ENCODE assay signal across 9 cellular contexts in genomic region chr14:96098309-96098998, GRCh38. TPM values are rescaled to one million over a fixed set of nuclear protein-coding genes. Genes with fewer than 3 reads are reported as not detected.
DNase-seq lines count a peak whose midpoint lies in the region; ATAC-seq, FAIRE-seq and TF ChIP-seq lines count a peak whose summit lies in the region.
"Had no signal": no experiment of that assay in that cellular context is flagged by ENCODE, and none has a peak within 500 bp of the region (broad histone marks: within the 10 kb centered on the region; RNA-seq: fewer than 3 reads in every experiment).

No MANE protein-coding gene starts in this region.

- H3K27ac ChIP-seq in right cardiac atrium (ENCODE audit: low read length) (no peak overlapping the region), small intestine (ENCODE audit: low read depth in 1 of 2, low read length in 1 of 2) (no peak overlapping the region)

- no peak for FAIRE-seq in small intestine (lab: Jason Lieb, UNC)

- H3K27me3 Mint-ChIP-seq in activated CD8-positive, alpha-beta T cell treated with anti-CD3 and anti-CD28 coated beads for 36 hours = peaks cover 5% of the 10 kb centered on the region
- peaks cover 0 to 16% (median 5%) of the 10 kb centered on the region in 3 donors for H3K27me3 Mint-ChIP-seq in immature natural killer cell (ENCODE audit: low read depth in 3 of 3)

- 39% methylated on average over 6 of the region's 6 CpGs for WGBS in right cardiac atrium
- 42 to 50% (median 43%) methylated on average over 6 of the region's 6 CpGs for WGBS in small intestine, 3 donors

- H3K4me1 ChIP-seq in right cardiac atrium (ENCODE audit: control insufficient read depth, insufficient read depth, low read length) (no peaks in the 10 kb centered on the region), small intestine (ENCODE audit: control insufficient read depth in 2 of 2, insufficient read depth in 1 of 2, low read depth in 1 of 2, low read length in 1 of 2) (no peaks in the 10 kb centered on the region)

- H3K4me1 Mint-ChIP-seq in activated CD8-positive, alpha-beta T cell treated with anti-CD3 and anti-CD28 coated beads for 36 hours (ENCODE audit: low read depth) = no peaks in the 10 kb centered on the region
- H3K4me1 Mint-ChIP-seq in immature natural killer cell = no peaks in the 10 kb centered on the region

- POLR2A ChIA-PET in activated CD8-positive, alpha-beta T cell treated with anti-CD3 and anti-CD28 coated beads for 36 hours (lab: Charles Lee) = no interaction called here

- H3K27me3 ChIP-seq in right cardiac atrium (ENCODE audit: control insufficient read depth, insufficient read depth) (no peaks in the 10 kb centered on the region), small intestine (ENCODE audit: control insufficient read depth in 2 of 2, insufficient read depth in 2 of 2, low read length in 2 of 2) (no peaks in the 10 kb centered on the region)

- H3K4me3 Mint-ChIP-seq in activated CD8-positive, alpha-beta T cell treated with anti-CD3 and anti-CD28 coated beads for 36 hours = no peak overlapping the region
- H3K4me3 Mint-ChIP-seq in immature natural killer cell = no peak overlapping the region
- H3K4me3 Mint-ChIP-seq: dendritic cell treated with granulocyte-macrophage colony-stimulating factor and Interleukin-4, amounts not matched to agents 40 ng/mL and 50 ng/mL, for 4 days had no signal

- peak; percentile 45 for ATAC-seq in activated CD8-positive, alpha-beta T cell treated with anti-CD3 and anti-CD28 coated beads for 36 hours
- ATAC-seq in right cardiac atrium (peak; percentile 22 to 24), GM19035 (IDR thresholded peaks at IDR 0.05; ENCODE audit: unreplicated experiment) (no peak)

- no peak overlapping the region for H3K27ac Mint-ChIP-seq in activated CD8-positive, alpha-beta T cell treated with anti-CD3 and anti-CD28 coated beads for 36 hours
- H3K27ac Mint-ChIP-seq in immature natural killer cell = no peak overlapping the region
- H3K27ac Mint-ChIP-seq: dendritic cell treated with granulocyte-macrophage colony-stimulating factor and Interleukin-4, amounts not matched to agents 40 ng/mL and 50 ng/mL, for 4 days had no signal

- no peaks in the 10 kb centered on the region for H3K9me3 Mint-ChIP-seq in activated CD8-positive, alpha-beta T cell treated with anti-CD3 and anti-CD28 coated beads for 36 hours
- no peaks in the 10 kb centered on the region for H3K9me3 Mint-ChIP-seq in immature natural killer cell
- H3K9me3 Mint-ChIP-seq: dendritic cell treated with granulocyte-macrophage colony-stimulating factor and Interleukin-4, amounts not matched to agents 40 ng/mL and 50 ng/mL, for 4 days had no signal

- CTCF ChIA-PET in activated CD8-positive, alpha-beta T cell treated with anti-CD3 and anti-CD28 coated beads for 36 hours (lab: Charles Lee) = interaction anchor here (0.7 to 1.9 kb wide), 5 partner anchors 165 to 216 kb away, joined by 3 to 8 read pairs (median 4); no protein-coding TSS in a partner anchor

- H3K4me3 ChIP-seq in right cardiac atrium (ENCODE audit: low read length) = no peak overlapping the region
- no peak overlapping the region for H3K4me3 ChIP-seq in small intestine (ENCODE audit: low read depth in 1 of 2, low read length in 2 of 2)

- H3K9me3 ChIP-seq in right cardiac atrium (ENCODE audit: control insufficient read depth, low read length) = no peaks in the 10 kb centered on the region
- no peaks in the 10 kb centered on the region for H3K9me3 ChIP-seq in small intestine (ENCODE audit: control insufficient read depth, low read depth)

- DNase-seq in 8988T (peak; percentile 72), GM10266 (ENCODE audit: extremely low spot score) (peak; percentile 25), NCI-H187 treated with DMSO at 0.1 percent for 48 hours (lab: John Stamatoyannopoulos, UW) (peak; percentile 15), right cardiac atrium (no peak), small intestine (peak; percentile 73), immature natural killer cell (no peak)
- peak; percentile 26 for DNase-seq in activated CD8-positive, alpha-beta T cell treated with anti-CD3 and anti-CD28 coated beads for 36 hours

- no peaks in the 10 kb centered on the region for H3K36me3 ChIP-seq in small intestine (ENCODE audit: control insufficient read depth in 2 of 2, insufficient read depth in 2 of 2, low read length in 2 of 2)

- no peaks in the 10 kb centered on the region for H3K36me3 Mint-ChIP-seq in activated CD8-positive, alpha-beta T cell treated with anti-CD3 and anti-CD28 coated beads for 36 hours (ENCODE audit: low read depth)
- H3K36me3 Mint-ChIP-seq in immature natural killer cell = no peaks in the 10 kb centered on the region

- peak; percentile 54 for TF ChIP-seq CTCF in GM10266 (IDR thresholded peaks at IDR 0.05; ENCODE audit: control insufficient read depth, insufficient read depth, low read depth, missing control alignments)
- peak; percentile 45 for TF ChIP-seq CTCF in activated CD8-positive, alpha-beta T cell treated with anti-CD3 and anti-CD28 coated beads for 36 hours (IDR thresholded peaks at IDR 0.05)

- intact Hi-C loops in activated CD8-positive, alpha-beta T cell treated with anti-CD3 and anti-CD28 coated beads for 36 hours (cut with micrococcal nuclease) = no loop called here
- intact Hi-C loops in right cardiac atrium (cut with DNase I) = loop anchor here in 1 of 4 donors (10.0 kb wide), 1 partner anchor 104 kb away; no protein-coding TSS in a partner anchor

RNA-seq across cellular contexts. Expression of gene C14orf132, which starts 59.3 kb away (rescaled TPM):
- total RNA-seq in activated CD8-positive, alpha-beta T cell treated with anti-CD3 and anti-CD28 coated beads for 36 hours = 1 to 10 TPM; 1.6 to 2.3 TPM
- 1 to 10 TPM; 3.7 to 5.3 (median 4.7) TPM for total RNA-seq in right cardiac atrium
- polyA plus RNA-seq in right cardiac atrium = 2.9 TPM
- polyA plus RNA-seq in small intestine = 10 to 100 TPM in 1 of 3 donors, 1 to 10 TPM in 1, under 1 TPM in 1; 0.45 to 10.1 (median 1.4) TPM
- not detected for polyA plus RNA-seq in immature natural killer cell

Comparison
In these comparisons a context has a peak if more than half of its experiments do, and no peak if none do; other contexts are left out.
1. DNase-seq: peak in 8988T (single experiment), GM10266 (single experiment), NCI-H187 treated with DMSO at 0.1 percent for 48 hours (single experiment), activated CD8-positive, alpha-beta T cell treated with anti-CD3 and anti-CD28 coated beads for 36 hours (single experiment) and small intestine (single experiment); none in right cardiac atrium (0 of 3) and immature natural killer cell (0 of 3).